Comparison of ENCODE assay signal across 9 cellular contexts in the genomic region with DNA sequence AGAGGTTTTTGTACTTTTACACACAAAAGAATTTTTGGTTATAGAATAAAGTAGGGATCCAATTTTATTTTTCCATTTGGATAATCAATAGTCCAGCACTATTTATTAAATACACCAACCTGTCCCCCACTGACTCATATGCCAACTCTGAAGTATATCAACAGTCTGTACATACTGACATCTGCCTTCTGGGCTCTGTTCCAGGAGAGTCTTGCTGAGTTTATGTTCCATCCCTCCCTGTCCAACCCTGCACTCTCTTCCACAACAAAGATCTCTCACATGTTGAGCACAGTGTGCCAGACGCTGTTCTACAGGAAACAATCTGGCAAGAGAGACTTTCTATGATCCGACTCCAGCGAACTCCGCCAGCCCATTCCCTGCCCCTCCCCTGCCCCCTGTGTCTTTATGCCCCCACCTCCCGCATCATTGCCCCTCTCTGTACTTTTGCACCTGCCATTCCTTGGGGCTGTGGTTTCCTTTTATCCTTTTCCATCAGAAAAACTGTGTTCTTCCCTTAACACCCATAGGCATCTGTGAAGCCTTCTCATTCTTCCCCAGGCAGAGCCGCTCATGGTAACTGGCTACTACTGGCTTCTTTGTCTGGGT. TPM values are rescaled to one million over a fixed set of nuclear protein-coding genes. Genes with fewer than 3 reads are reported as not detected.
DNase-seq lines count a peak whose midpoint lies in the region; ATAC-seq, FAIRE-seq and TF ChIP-seq lines count a peak whose summit lies in the region.
"Had no signal": no experiment of that assay in that cellular context is flagged by ENCODE, and none has a peak within 500 bp of the region (broad histone marks: within the 10 kb centered on the region; RNA-seq: fewer than 3 reads in every experiment).

No MANE protein-coding gene starts in this region.

- no peak for TF ChIP-seq POLR2A in esophagus muscularis mucosa (IDR thresholded peaks at IDR 0.05; ENCODE audit: low read depth)

- no peak for ATAC-seq in HG03159 (IDR thresholded peaks at IDR 0.05; ENCODE audit: unreplicated experiment)

- FAIRE-seq in D721Med (lab: Jason Lieb, UNC): no peak

- peaks cover 0 to 18% (median 10%) of the 10 kb centered on the region in 4 donors for H3K9me3 ChIP-seq in esophagus muscularis mucosa

- DNase-seq in HFF-Myc (ENCODE audit: extremely low read depth, low read depth) (peak; percentile 61), NCI-H524 (lab: John Stamatoyannopoulos, UW) (peak; percentile 95 to 98), epithelial cell of esophagus (ENCODE audit: low read depth) (peak; percentile 66), retinal pigment epithelial cell (ENCODE audit: low read depth) (peak; percentile 68), D721Med (ENCODE audit: insufficient read length, low spot score) (no peak), esophagus muscularis mucosa (ENCODE audit: extremely low spot score) (no peak)
- DNase-seq in activated CD8-positive, alpha-beta memory T cell treated with anti-CD3 and anti-CD28 coated beads, Interleukin-2, amount 50 U/mL, for 48 hours: no peak
- DNase-seq: NCI-H526 treated with DMSO at 0.1 percent for 48 hours had no signal

- no peak for TF ChIP-seq CTCF in HFF-Myc (IDR thresholded peaks at IDR 0.05; ENCODE audit: low read depth, low read length, missing control alignments)
- TF ChIP-seq CTCF in epithelial cell of esophagus (IDR thresholded peaks at IDR 0.05; ENCODE audit: insufficient read depth, low read depth, low read length, missing control alignments): no peak
- TF ChIP-seq CTCF in retinal pigment epithelial cell (conservative IDR thresholded peaks at IDR 0.05; ENCODE audit: low read depth, low read length): no peak
- no peak for TF ChIP-seq CTCF in D721Med (IDR thresholded peaks at IDR 0.05; ENCODE audit: insufficient read depth, missing control alignments)
- TF ChIP-seq CTCF in esophagus muscularis mucosa (IDR thresholded peaks at IDR 0.05): no peak

- intact Hi-C loops in esophagus muscularis mucosa (cut with DNase I): no loop called here

- no peak overlapping the region for H3K27ac ChIP-seq in esophagus muscularis mucosa (replicated peaks in 1 of 4)

- H3K4me3 ChIP-seq in HFF-Myc (replicated peaks; ENCODE audit: low read depth, low read length) (no peak overlapping the region), epithelial cell of esophagus (ENCODE audit: low read length) (no peak overlapping the region), retinal pigment epithelial cell (ENCODE audit: low read length) (no peak overlapping the region), esophagus muscularis mucosa (no peak overlapping the region)

- 10% methylated on average over 6 of the region's 6 CpGs for WGBS in esophagus muscularis mucosa

- no peaks in the 10 kb centered on the region for H3K36me3 ChIP-seq in esophagus muscularis mucosa

- no peak for TF ChIP-seq EP300 in esophagus muscularis mucosa (IDR thresholded peaks at IDR 0.05)

- peaks cover 0 to 37% (median 0%) of the 10 kb centered on the region in 4 donors for H3K27me3 ChIP-seq in esophagus muscularis mucosa

- H3K4me1 ChIP-seq in esophagus muscularis mucosa: peaks cover 3 to 15% (median 12%) of the 10 kb centered on the region in 4 donors

RNA-seq across cellular contexts. Expression of a gene that starts 3.3 kb away (rescaled TPM):
- not detected for total RNA-seq in esophagus muscularis mucosa

RNA-seq across cellular contexts. Expression of a gene that starts 46.3 kb away (rescaled TPM):
- not detected for total RNA-seq in esophagus muscularis mucosa

RNA-seq across cellular contexts. Expression of a gene that starts 49.9 kb away (rescaled TPM):
- 10 to 100 TPM; 39.0 to 70.2 (median 51.1) TPM for total RNA-seq in esophagus muscularis mucosa

Comparison
In these comparisons a context has a peak if more than half of its experiments do, and no peak if none do; other contexts are left out.
1. DNase-seq: peak in HFF-Myc (single experiment), NCI-H524 (2 of 2), epithelial cell of esophagus (single experiment) and retinal pigment epithelial cell (single experiment); none in D721Med (single experiment), esophagus muscularis mucosa (single experiment) and activated CD8-positive, alpha-beta memory T cell treated with anti-CD3 and anti-CD28 coated beads, Interleukin-2, amount 50 U/mL, for 48 hours (single experiment).